In genomic region chr17:38824899-38825761, GRCh38 we compare ENCODE assay signal across 8 cellular contexts. TPM values are rescaled to one million over a fixed set of nuclear protein-coding genes. Genes with fewer than 3 reads are reported as not detected.
DNase-seq lines count a peak whose midpoint lies in the region; ATAC-seq and TF ChIP-seq lines count a peak whose summit lies in the region.

CWC25 (minus strand) TSS chr17:38825321; CDS start chr17:38825183, 138 bp downstream.

- no peaks in the 10 kb centered on the region for H3K9me3 ChIP-seq in GM23248 (ENCODE audit: low read depth)

- peak; percentile 89 for ATAC-seq in activated T-helper 17 cell treated with anti-CD3 and anti-CD28 coated beads, Interleukin-2, amount 50 U/mL, for 72 hours (replicated peaks)
- peak; percentile 81 to 86 for ATAC-seq in naive thymus-derived CD8-positive, alpha-beta T cell
- peak; percentile 87 to 91 for ATAC-seq in stimulated activated naive B cell treated with anti-CD40 and anti-IgM and Interleukin-4, amounts not matched to agents 10 μg/mL and 1 μg/mL and 100 μg/mL, for 72 hours (replicated peaks)

- in situ Hi-C loops in GM23248 (cut with MboI), result no loop called here

- H3K27me3 ChIP-seq in GM23248 (replicated peaks; ENCODE audit: insufficient read depth), result no peaks in the 10 kb centered on the region

- peaks cover 30% of the 10 kb centered on the region for H3K4me1 Mint-ChIP-seq in activated T-helper 17 cell treated with anti-CD3 and anti-CD28 coated beads, Interleukin-2, amount 50 U/mL, for 72 hours
- peaks cover 24 to 44% (median 37%) of the 10 kb centered on the region in 4 donors for H3K4me1 Mint-ChIP-seq in naive thymus-derived CD8-positive, alpha-beta T cell
- H3K4me1 Mint-ChIP-seq in stimulated activated naive B cell treated with anti-CD40 and anti-IgM and Interleukin-4, amounts not matched to agents 10 μg/mL and 1 μg/mL and 100 μg/mL, for 72 hours, result peaks cover 27 to 32% of the 10 kb centered on the region in 2 donors

- no peaks in the 10 kb centered on the region for H3K9me3 Mint-ChIP-seq in activated T-helper 17 cell treated with anti-CD3 and anti-CD28 coated beads, Interleukin-2, amount 50 U/mL, for 72 hours
- peaks cover 0 to 4% (median 0%) of the 10 kb centered on the region in 9 donors for H3K9me3 Mint-ChIP-seq in naive thymus-derived CD8-positive, alpha-beta T cell
- no peaks in the 10 kb centered on the region for H3K9me3 Mint-ChIP-seq in stimulated activated naive B cell treated with anti-CD40 and anti-IgM and Interleukin-4, amounts not matched to agents 10 μg/mL and 1 μg/mL and 100 μg/mL, for 72 hours

- WGBS in GM23248 (ENCODE audit: low coverage in 1 of 2, low lambda C conversion rate in 2 of 2, missing lambda C conversion rate in 2 of 2), 2 experiments, result 1% methylated on average over 49 to 55 of the region's 55 CpGs

- H3K79me2 ChIP-seq in GM23248 (ENCODE audit: insufficient read depth), result peaks cover 49% of the 10 kb centered on the region

- H3K27ac ChIP-seq in GM23248, result peak within 1 kb of the TSS; percentile 99
- peak within 1 kb of the TSS; percentile 91 for H3K27ac ChIP-seq in RWPE1

- peaks cover 45% of the 10 kb centered on the region for H3K36me3 Mint-ChIP-seq in activated T-helper 17 cell treated with anti-CD3 and anti-CD28 coated beads, Interleukin-2, amount 50 U/mL, for 72 hours (ENCODE audit: low read depth)
- peaks cover 0 to 27% (median 5%) of the 10 kb centered on the region in 3 donors for H3K36me3 Mint-ChIP-seq in naive thymus-derived CD8-positive, alpha-beta T cell
- H3K36me3 Mint-ChIP-seq in stimulated activated naive B cell treated with anti-CD40 and anti-IgM and Interleukin-4, amounts not matched to agents 10 μg/mL and 1 μg/mL and 100 μg/mL, for 72 hours, result peaks cover 10 to 24% of the 10 kb centered on the region in 2 donors

- H4K20me1 ChIP-seq in GM23248 (ENCODE audit: insufficient read depth), result no peaks in the 10 kb centered on the region

- peak; percentile 65 for DNase-seq in DMS53 treated with DMSO at 0.1 percent for 48 hours (lab: John Stamatoyannopoulos, UW; ENCODE audit: unreplicated experiment)
- peak; percentile 94 for DNase-seq in GM23248
- DNase-seq in LoVo (ENCODE audit: low spot score), result peak; percentile 93
- peak; percentile 89 for DNase-seq in RWPE1 (ENCODE audit: low spot score)
- DNase-seq in fibroblast of mammary gland (ENCODE audit: low read depth), result peak; percentile 95
- peak; percentile 84 to 100 (median 96) for DNase-seq in naive thymus-derived CD8-positive, alpha-beta T cell
- peak; percentile 97 for DNase-seq in stimulated activated naive B cell treated with anti-CD40 and anti-IgM and Interleukin-4, amounts not matched to agents 10 μg/mL and 1 μg/mL and 100 μg/mL, for 72 hours

- no peaks in the 10 kb centered on the region for H3F3A ChIP-seq in GM23248 (ENCODE audit: insufficient read depth)

- peak within 1 kb of the TSS; percentile 99 for H3K9ac ChIP-seq in GM23248

- POLR2A ChIA-PET in RWPE1 (lab: Yijun Ruan, JAX; ENCODE audit: low non-redundant PET), result interaction anchor here (0.9 to 1.1 kb wide), 2 partner anchors 57 to 76 kb away, joined by 3 to 7 read pairs; no protein-coding TSS in a partner anchor
- POLR2A ChIA-PET in naive thymus-derived CD8-positive, alpha-beta T cell (lab: Charles Lee), result interaction anchor here (0.6 to 4.5 kb wide), 12 partner anchors 9 to 384 kb away, joined by 3 to 60 read pairs (median 4); partner anchors contain the start of genes LASP1, PIP4K2B, PSMB3 and RPL23

- H3K27ac Mint-ChIP-seq in activated T-helper 17 cell treated with anti-CD3 and anti-CD28 coated beads, Interleukin-2, amount 50 U/mL, for 72 hours, result peak within 1 kb of the TSS; percentile 100
- H3K27ac Mint-ChIP-seq in naive thymus-derived CD8-positive, alpha-beta T cell, result peak within 1 kb of the TSS; percentile 97 to 100 (median 100)
- peak within 1 kb of the TSS; percentile 100 for H3K27ac Mint-ChIP-seq in stimulated activated naive B cell treated with anti-CD40 and anti-IgM and Interleukin-4, amounts not matched to agents 10 μg/mL and 1 μg/mL and 100 μg/mL, for 72 hours

- no peaks in the 10 kb centered on the region for H3K9me2 ChIP-seq in GM23248 (ENCODE audit: insufficient read depth)

- H3K4me3 ChIP-seq in GM23248 (peak within 1 kb of the TSS; percentile 94), fibroblast of mammary gland (ENCODE audit: control insufficient read depth, low read depth, low read length) (peak within 1 kb of the TSS; percentile 99)

- peak within 1 kb of the TSS; percentile 82 for H2AFZ ChIP-seq in GM23248

- H3K4me1 ChIP-seq in GM23248 (ENCODE audit: insufficient read depth), result peaks cover 13% of the 10 kb centered on the region

- TF ChIP-seq CTCF in RWPE1 (conservative IDR thresholded peaks at IDR 0.05; ENCODE audit: low read depth), result no peak
- TF ChIP-seq CTCF in fibroblast of mammary gland (conservative IDR thresholded peaks at IDR 0.05; ENCODE audit: control insufficient read depth, insufficient read depth, low read depth, low read length), result no peak

- peak within 1 kb of the TSS; percentile 97 for H3K4me3 Mint-ChIP-seq in activated T-helper 17 cell treated with anti-CD3 and anti-CD28 coated beads, Interleukin-2, amount 50 U/mL, for 72 hours
- H3K4me3 Mint-ChIP-seq in naive thymus-derived CD8-positive, alpha-beta T cell, result peak within 1 kb of the TSS; percentile 93 to 99 (median 97)
- H3K4me3 Mint-ChIP-seq in stimulated activated naive B cell treated with anti-CD40 and anti-IgM and Interleukin-4, amounts not matched to agents 10 μg/mL and 1 μg/mL and 100 μg/mL, for 72 hours, result peak within 1 kb of the TSS; percentile 97 to 99

- peak within 1 kb of the TSS; percentile 85 for H3K4me2 ChIP-seq in GM23248 (ENCODE audit: unreplicated experiment)

- peaks cover 2% of the 10 kb centered on the region; the same call in 1 of the 2 replicates for H3K36me3 ChIP-seq in GM23248 (ENCODE audit: low read depth)

- CTCF ChIA-PET in RWPE1 (lab: Yijun Ruan, JAX), result no interaction called here

- no peaks in the 10 kb centered on the region for H3K27me3 Mint-ChIP-seq in activated T-helper 17 cell treated with anti-CD3 and anti-CD28 coated beads, Interleukin-2, amount 50 U/mL, for 72 hours
- peaks cover 0 to 6% (median 0%) of the 10 kb centered on the region in 5 donors for H3K27me3 Mint-ChIP-seq in naive thymus-derived CD8-positive, alpha-beta T cell
- H3K27me3 Mint-ChIP-seq in stimulated activated naive B cell treated with anti-CD40 and anti-IgM and Interleukin-4, amounts not matched to agents 10 μg/mL and 1 μg/mL and 100 μg/mL, for 72 hours, result no peaks in the 10 kb centered on the region

RNA-seq across cellular contexts. Expression of gene CWC25, which starts in this region (rescaled TPM):
- 9.7 and 18.7 TPM in 2 replicates for total RNA-seq in GM23248 (2014; rRNA removed; shearing (Covaris generic))
- polyA plus RNA-seq in GM23248 (2016; fragmentation: Nextera tagmentation; extraction: Ambion mirVana), result 13.3 and 14.2 TPM in 2 replicates
- 10 to 100 TPM; 28.1 to 37.1 TPM for total RNA-seq in activated T-helper 17 cell treated with anti-CD3 and anti-CD28 coated beads, Interleukin-2, amount 50 U/mL, for 72 hours
- 10 to 100 TPM; 36.1 to 41.3 TPM for total RNA-seq in naive thymus-derived CD8-positive, alpha-beta T cell
- 1 to 10 TPM; 6.3 to 7.4 (median 6.4) TPM for polyA plus RNA-seq in naive thymus-derived CD8-positive, alpha-beta T cell

Comparison
In these comparisons a context has a peak if more than half of its experiments do, and no peak if none do; other contexts are left out.
1. Peak in every context shown above with its lines: DNase-seq, ATAC-seq, H3K4me3 ChIP-seq and H3K27ac ChIP-seq.